In the genomic region with DNA sequence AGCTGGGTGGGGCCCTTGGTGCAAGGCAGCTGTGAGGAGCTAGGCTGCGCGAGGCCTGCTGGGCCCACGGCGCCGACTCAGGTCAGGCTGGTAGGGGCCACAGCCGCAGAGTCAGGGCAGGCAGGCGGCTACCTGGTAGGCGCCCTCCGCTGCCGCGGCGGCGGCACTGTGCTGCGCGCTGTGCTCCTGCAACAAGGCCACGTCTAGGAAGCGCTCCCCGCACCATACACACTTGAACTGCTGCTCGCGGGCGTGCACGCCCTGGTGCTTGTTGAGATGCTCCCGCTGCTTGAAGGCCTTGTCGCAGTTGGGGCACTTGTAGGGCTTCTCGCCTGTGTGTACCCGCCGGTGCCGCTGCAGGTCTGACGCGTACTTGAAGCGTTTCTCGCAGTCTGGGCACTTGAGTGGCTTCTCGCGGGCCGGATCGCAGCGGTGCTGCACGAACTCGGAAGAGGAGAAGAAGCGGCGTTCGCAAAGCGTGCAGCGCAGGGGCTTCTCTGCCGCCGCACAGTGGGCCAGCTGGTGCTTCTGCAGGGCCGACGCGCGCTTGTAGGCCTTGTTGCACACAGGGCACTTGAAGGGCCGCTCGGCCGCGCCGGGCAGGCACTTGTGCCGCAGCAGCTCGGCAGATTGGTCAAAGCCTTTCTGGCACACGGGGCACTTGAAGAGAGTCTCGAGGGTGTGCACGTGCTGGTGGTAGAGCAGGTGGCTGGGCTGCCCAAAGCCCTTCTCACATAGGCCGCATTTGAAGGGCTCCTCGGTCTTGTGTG, we compare ENCODE assay signal across 22 cellular contexts. TPM values are rescaled to one million over a fixed set of nuclear protein-coding genes. Genes with fewer than 3 reads are reported as not detected.
"Had no signal": no experiment of that assay in that cellular context is flagged by ENCODE, and none has a peak within 500 bp of the region (broad histone marks: within the 10 kb centered on the region; RNA-seq: fewer than 3 reads in every experiment).

No MANE protein-coding gene starts in this region.

- FAIRE-seq: islet of Langerhans, TTC549 had no signal

- H3K27me3 Mint-ChIP-seq: activated CD4-positive, alpha-beta memory T cell treated with anti-CD3 and anti-CD28 coated beads, Interleukin-2, amount 10 ng/mL, durations not matched to agents 7 days and 5 days had no signal

- H3K9me3 ChIP-seq: heart left ventricle, psoas muscle, right lobe of liver, thoracic aorta had no signal

- ATAC-seq: activated T-cell treated with anti-CD3 and anti-CD28 coated beads, Interleukin-2, amount 50 U/mL, for 4 hours; heart left ventricle; left lobe of liver; psoas muscle; right lobe of liver; WTC11 had no signal

- H3K4me3 Mint-ChIP-seq: activated T-cell treated with anti-CD3 and anti-CD28 coated beads, Interleukin-2, amount 50 U/mL, for 4 hours; WTC11 had no signal

- DNase-seq: activated CD4-positive, alpha-beta memory T cell treated with anti-CD3 and anti-CD28 coated beads, Interleukin-2, amount 10 ng/mL, durations not matched to agents 7 days and 5 days; activated CD4-positive, alpha-beta T cell treated with anti-CD3 and anti-CD28 coated beads for 4 hours; activated gamma-delta T cell; activated T-cell treated with anti-CD3 and anti-CD28 coated beads, Interleukin-2, amount 50 U/mL, for 4 hours; anterior cingulate cortex; brain microvascular endothelial cell; cortex of kidney; effector CD8-positive, alpha-beta T cell; foreskin melanocyte; psoas muscle had no signal

- H3K9me3 Mint-ChIP-seq: activated CD4-positive, alpha-beta memory T cell treated with anti-CD3 and anti-CD28 coated beads, Interleukin-2, amount 10 ng/mL, durations not matched to agents 7 days and 5 days; activated T-cell treated with anti-CD3 and anti-CD28 coated beads, Interleukin-2, amount 50 U/mL, for 4 hours; nephron; WTC11 had no signal

- H3K27ac Mint-ChIP-seq: nephron, WTC11 had no signal

- H3K27ac ChIP-seq: brain microvascular endothelial cell, heart left ventricle, psoas muscle, right lobe of liver, thoracic aorta had no signal

- H3K4me3 ChIP-seq: heart left ventricle, psoas muscle, right lobe of liver, thoracic aorta had no signal

- H3K27me3 ChIP-seq: brain microvascular endothelial cell, heart left ventricle, right lobe of liver had no signal

RNA-seq across cellular contexts. Expression of a gene that starts 25.7 kb away (rescaled TPM):
- total RNA-seq: activated CD4-positive, alpha-beta memory T cell treated with anti-CD3 and anti-CD28 coated beads, Interleukin-2, amount 10 ng/mL, durations not matched to agents 7 days and 5 days; activated T-cell treated with anti-CD3 and anti-CD28 coated beads, Interleukin-2, amount 50 U/mL, for 4 hours; fibroblast of lung; heart left ventricle; left lobe of liver; osteocyte; psoas muscle; right lobe of liver; T-helper 2 cell treated with Interferon-gamma antibody and Interleukin-4, amounts not matched to agents 100 ng/mL and 5 ng/mL, for 36 hours; thoracic aorta; WTC11 had no signal
- polyA plus RNA-seq: fibroblast of lung, heart left ventricle, psoas muscle, urinary bladder had no signal
